Comparison of ENCODE assay signal across 1 cellular context in genomic region chrX:11758400-11759171, GRCh38.
TF ChIP-seq lines count a peak whose summit lies in the region.

No MANE protein-coding gene starts in this region.

TF ChIP-seq in K562, 482 proteins besides CTCF, POLR2A, EP300 and RAD21 (continued from another document and continues in another):
- TF ChIP-seq, protein P1, sequence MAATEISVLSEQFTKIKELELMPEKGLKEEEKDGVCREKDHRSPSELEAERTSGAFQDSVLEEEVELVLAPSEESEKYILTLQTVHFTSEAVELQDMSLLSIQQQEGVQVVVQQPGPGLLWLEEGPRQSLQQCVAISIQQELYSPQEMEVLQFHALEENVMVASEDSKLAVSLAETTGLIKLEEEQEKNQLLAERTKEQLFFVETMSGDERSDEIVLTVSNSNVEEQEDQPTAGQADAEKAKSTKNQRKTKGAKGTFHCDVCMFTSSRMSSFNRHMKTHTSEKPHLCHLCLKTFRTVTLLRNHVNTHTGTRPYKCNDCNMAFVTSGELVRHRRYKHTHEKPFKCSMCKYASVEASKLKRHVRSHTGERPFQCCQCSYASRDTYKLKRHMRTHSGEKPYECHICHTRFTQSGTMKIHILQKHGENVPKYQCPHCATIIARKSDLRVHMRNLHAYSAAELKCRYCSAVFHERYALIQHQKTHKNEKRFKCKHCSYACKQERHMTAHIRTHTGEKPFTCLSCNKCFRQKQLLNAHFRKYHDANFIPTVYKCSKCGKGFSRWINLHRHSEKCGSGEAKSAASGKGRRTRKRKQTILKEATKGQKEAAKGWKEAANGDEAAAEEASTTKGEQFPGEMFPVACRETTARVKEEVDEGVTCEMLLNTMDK (IDR thresholded peaks at IDR 0.05; ENCODE audit: borderline replicate concordance, insufficient read depth, low read depth, low read length, poor library complexity, severe bottlenecking) = peak; percentile 84
- 0 out of 2 replicates have a peak, but pooled peaks have one; percentile 29 for TF ChIP-seq HCFC1 (IDR thresholded peaks at IDR 0.05; ENCODE audit: low read depth, low read length)
- no peak for TF ChIP-seq SMARCA5 (IDR thresholded peaks at IDR 0.05)
- TF ChIP-seq ZFX (CRISPR knock-in tag; IDR thresholded peaks at IDR 0.05) = peak; percentile 82
- TF ChIP-seq, protein P2, sequence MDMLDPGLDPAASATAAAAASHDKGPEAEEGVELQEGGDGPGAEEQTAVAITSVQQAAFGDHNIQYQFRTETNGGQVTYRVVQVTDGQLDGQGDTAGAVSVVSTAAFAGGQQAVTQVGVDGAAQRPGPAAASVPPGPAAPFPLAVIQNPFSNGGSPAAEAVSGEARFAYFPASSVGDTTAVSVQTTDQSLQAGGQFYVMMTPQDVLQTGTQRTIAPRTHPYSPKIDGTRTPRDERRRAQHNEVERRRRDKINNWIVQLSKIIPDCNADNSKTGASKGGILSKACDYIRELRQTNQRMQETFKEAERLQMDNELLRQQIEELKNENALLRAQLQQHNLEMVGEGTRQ (CRISPR knock-in tag; IDR thresholded peaks at IDR 0.05) = 0 out of 2 replicates have a peak, but pooled peaks have one; percentile 3
- TF ChIP-seq, protein P3, sequence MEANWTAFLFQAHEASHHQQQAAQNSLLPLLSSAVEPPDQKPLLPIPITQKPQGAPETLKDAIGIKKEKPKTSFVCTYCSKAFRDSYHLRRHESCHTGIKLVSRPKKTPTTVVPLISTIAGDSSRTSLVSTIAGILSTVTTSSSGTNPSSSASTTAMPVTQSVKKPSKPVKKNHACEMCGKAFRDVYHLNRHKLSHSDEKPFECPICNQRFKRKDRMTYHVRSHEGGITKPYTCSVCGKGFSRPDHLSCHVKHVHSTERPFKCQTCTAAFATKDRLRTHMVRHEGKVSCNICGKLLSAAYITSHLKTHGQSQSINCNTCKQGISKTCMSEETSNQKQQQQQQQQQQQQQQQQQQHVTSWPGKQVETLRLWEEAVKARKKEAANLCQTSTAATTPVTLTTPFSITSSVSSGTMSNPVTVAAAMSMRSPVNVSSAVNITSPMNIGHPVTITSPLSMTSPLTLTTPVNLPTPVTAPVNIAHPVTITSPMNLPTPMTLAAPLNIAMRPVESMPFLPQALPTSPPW (CRISPR knock-in tag; IDR thresholded peaks at IDR 0.05) = peak; percentile 86; the same call in 1 of the 2 replicates
- TF ChIP-seq MED1 (CRISPR knock-in tag; IDR thresholded peaks at IDR 0.05; ENCODE audit: borderline replicate concordance) = no peak
- TF ChIP-seq ZNF224 (CRISPR knock-in tag; IDR thresholded peaks at IDR 0.05) = no peak
- TF ChIP-seq CREB3 (tag; conservative IDR thresholded peaks at IDR 0.05; ENCODE audit: low read depth) = no peak
- peak; percentile 25 to 58; a peak in 2 of 4 replicates for TF ChIP-seq SIN3A (IDR thresholded peaks at IDR 0.05; ENCODE audit: borderline replicate concordance in 2 of 2, control insufficient read depth in 1 of 2, low read depth in 2 of 2, low read length in 2 of 2)
- peak; percentile 46; the same call in 1 of the 2 replicates for TF ChIP-seq RBFOX2 (IDR thresholded peaks at IDR 0.05; ENCODE audit: low read depth, low read length)
- peak; percentile 84 to 88 for TF ChIP-seq NRF1 (conservative IDR thresholded peaks at IDR 0.05 in 1 of 2, IDR thresholded peaks at IDR 0.05 in 1 of 2)
- TF ChIP-seq, protein P4, sequence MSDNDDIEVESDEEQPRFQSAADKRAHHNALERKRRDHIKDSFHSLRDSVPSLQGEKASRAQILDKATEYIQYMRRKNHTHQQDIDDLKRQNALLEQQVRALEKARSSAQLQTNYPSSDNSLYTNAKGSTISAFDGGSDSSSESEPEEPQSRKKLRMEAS (CRISPR knock-in tag; IDR thresholded peaks at IDR 0.05) = peak; percentile 49
- TF ChIP-seq MAZ (CRISPR knock-in tag; conservative IDR thresholded peaks at IDR 0.05 in 1 of 2, IDR thresholded peaks at IDR 0.05 in 1 of 2) = peak in 1 of 2 experiments; percentile 47; a peak in 2 of 4 replicates
- TF ChIP-seq NKRF (IDR thresholded peaks at IDR 0.05; ENCODE audit: borderline replicate concordance) = peak; percentile 62; the same call in 1 of the 2 replicates
- TF ChIP-seq SPI1 (IDR thresholded peaks at IDR 0.05; ENCODE audit: borderline replicate concordance, low read depth, low read length) = peak; percentile 77
- TF ChIP-seq POLR2B (IDR thresholded peaks at IDR 0.05; ENCODE audit: low read depth, partially characterized antibody) = no peak
- no peak for TF ChIP-seq NCOR1 (IDR thresholded peaks at IDR 0.05)
- TF ChIP-seq TFAP4 (CRISPR knock-in tag; IDR thresholded peaks at IDR 0.05; ENCODE audit: borderline replicate concordance) = 0 out of 2 replicates have a peak, but pooled peaks have one; percentile 28
- TF ChIP-seq RFX1 (IDR thresholded peaks at IDR 0.05) = peak; percentile 85
- TF ChIP-seq CREM (IDR thresholded peaks at IDR 0.05; ENCODE audit: low read depth) = peak; percentile 28; the same call in 1 of the 2 replicates
- no peak for TF ChIP-seq PBX2 (CRISPR knock-in tag; IDR thresholded peaks at IDR 0.05; ENCODE audit: low read depth)
- TF ChIP-seq PBX2 (tag; conservative IDR thresholded peaks at IDR 0.05; ENCODE audit: low read depth) = no peak
- TF ChIP-seq ZNF407 (IDR thresholded peaks at IDR 0.05; ENCODE audit: low read depth) = peak; percentile 89
- 0 out of 2 replicates have a peak, but pooled peaks have one; percentile 22 for TF ChIP-seq SP1 (CRISPR knock-in tag; IDR thresholded peaks at IDR 0.05)
- peak; percentile 69; the same call in 1 of the 2 replicates for TF ChIP-seq GABPA (tag; conservative IDR thresholded peaks at IDR 0.05; ENCODE audit: low read depth)
- no peak for TF ChIP-seq ZZZ3 (IDR thresholded peaks at IDR 0.05)
- peak; percentile 17 to 62; a peak in 1 of 4 replicates for TF ChIP-seq MNT (conservative IDR thresholded peaks at IDR 0.05)
- TF ChIP-seq CBFB (CRISPR knock-in tag; IDR thresholded peaks at IDR 0.05) = no peak
- TF ChIP-seq PHF20 (IDR thresholded peaks at IDR 0.05; ENCODE audit: partially characterized antibody) = peak; percentile 24
- peak; percentile 30 for TF ChIP-seq TAF1 (IDR thresholded peaks at IDR 0.05; ENCODE audit: control insufficient read depth, extremely low read depth, insufficient read depth, low read length, severe bottlenecking)
